ENCODE assay signal across 38 cellular contexts in genomic region chr19:14950421-14950820, GRCh38. TPM values are rescaled to one million over a fixed set of nuclear protein-coding genes. Genes with fewer than 3 reads are reported as not detected.
"Had no signal": no experiment of that assay in that cellular context is flagged by ENCODE, and none has a peak within 500 bp of the region (broad histone marks: within the 10 kb centered on the region; RNA-seq: fewer than 3 reads in every experiment).

No MANE protein-coding gene starts in this region.

- H3K36me3 ChIP-seq: MG63 had no signal

- H3K9ac ChIP-seq: KMS-11 had no signal

- H3K9me3 ChIP-seq: MG63 had no signal

- H3K27ac ChIP-seq: KMS-11 had no signal

- DNase-seq: Karpas-422, Kasumi-1, KG1, MG63, MM.1S, MV-4-11, NCI-H1092, NCI-H1092 treated with DMSO at 0.1 percent for 48 hours, NCI-H1105, NCI-H1105 treated with DMSO at 0.1 percent for 48 hours, NCI-H1417, NCI-H1417 treated with DMSO at 0.1 percent for 48 hours, NCI-H1436, NCI-H1436 treated with DMSO at 0.1 percent for 48 hours, NCI-H146, NCI-H1694, NCI-H1694 treated with DMSO at 0.1 percent for 48 hours, NCI-H187, NCI-H187 treated with DMSO at 0.1 percent for 48 hours, NCI-H1930, NCI-H2029, NCI-H2029 treated with DMSO at 0.1 percent for 48 hours, NCI-H2081, NCI-H2081 treated with DMSO at 0.1 percent for 48 hours, NCI-H2107, NCI-H2171, NCI-H2171 treated with DMSO at 0.1 percent for 48 hours, NCI-H2227 treated with DMSO at 0.1 percent for 48 hours, NCI-H226, NCI-H345, NCI-H446, NCI-H446 treated with DMSO at 0.1 percent for 48 hours, NCI-H510A had no signal

- H3K4me3 ChIP-seq: MG63 had no signal

- H3K4me2 ChIP-seq: KMS-11 had no signal

RNA-seq across cellular contexts. Expression of gene OR7C2, which starts 9.1 kb away (rescaled TPM):
- total RNA-seq: LHCN-M2, M059J, MCF 10A, NCI-H460 had no signal

RNA-seq across cellular contexts. Expression of gene SLC1A6, which starts 29.2 kb away (rescaled TPM):
- total RNA-seq: LHCN-M2, M059J, MCF 10A, NCI-H460 had no signal
